ENCODE assay signal across 22 cellular contexts in the genomic region with DNA sequence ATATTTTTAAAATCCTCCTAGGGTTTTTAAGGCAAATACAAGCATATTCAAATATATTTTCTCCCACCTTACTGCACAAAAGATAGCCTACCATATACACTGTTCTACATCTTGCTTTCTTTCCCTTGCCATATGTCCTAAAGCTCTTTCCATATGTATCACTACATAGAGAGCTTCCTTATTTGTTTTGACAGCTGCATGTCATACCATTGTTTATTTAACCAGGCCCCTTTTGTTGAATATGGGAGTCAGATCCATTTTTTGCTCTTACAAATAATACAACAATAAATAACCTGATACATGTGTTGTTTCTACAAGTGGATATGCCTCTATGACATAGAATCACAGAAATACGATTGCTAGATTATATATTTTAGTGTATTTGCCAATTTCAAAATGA.
"Had no signal": no experiment of that assay in that cellular context is flagged by ENCODE, and none has a peak within 500 bp of the region (broad histone marks: within the 10 kb centered on the region; RNA-seq: fewer than 3 reads in every experiment).

No MANE protein-coding gene starts in this region.

- H3K27ac ChIP-seq: KMS-11 had no signal

- H3K4me1 Mint-ChIP-seq: brain; central memory CD8-positive, alpha-beta T cell; T-helper 17 cell had no signal

- H3K4me3 Mint-ChIP-seq: activated B cell treated with CpG ODN at 0.5 μM for 24 hours; activated CD4-positive, alpha-beta T cell treated with anti-CD3 and anti-CD28 coated beads, Interleukin-2, amount 10 ng/mL, durations not matched to agents 24 days and 14 days; activated naive CD8-positive, alpha-beta T cell; activated T-cell treated with anti-CD3 and anti-CD28 coated beads, Interleukin-2, amount 50 U/mL, for 4 hours; brain; central memory CD8-positive, alpha-beta T cell; T-helper 17 cell had no signal

- H3K27ac Mint-ChIP-seq: activated B cell treated with CpG ODN at 0.5 μM for 24 hours; activated CD4-positive, alpha-beta T cell treated with anti-CD3 and anti-CD28 coated beads, Interleukin-2, amount 10 ng/mL, durations not matched to agents 24 days and 14 days; activated naive CD8-positive, alpha-beta T cell; brain; T-helper 17 cell had no signal

- DNase-seq: activated B cell treated with CpG ODN at 0.5 μM for 24 hours; activated CD4-positive, alpha-beta T cell treated with anti-CD3 and anti-CD28 coated beads for 1 hour; activated CD4-positive, alpha-beta T cell treated with anti-CD3 and anti-CD28 coated beads, Interleukin-2, amount 10 ng/mL, durations not matched to agents 24 days and 14 days; activated CD4-positive, alpha-beta T cell treated with anti-CD3 and anti-CD28 coated beads, Interleukin-2, amount 50 U/mL, for 48 hours; activated CD8-positive, alpha-beta memory T cell treated with anti-CD3 and anti-CD28 coated beads for 24 hours; activated effector memory CD4-positive, alpha-beta T cell treated with anti-CD3 and anti-CD28 coated beads, Interleukin-2, amount 50 U/mL, for 16 hours; activated naive CD4-positive, alpha-beta T cell treated with Interleukin-2 at 50 U/mL for 16 hours; activated T-cell treated with anti-CD3 and anti-CD28 coated beads, Interleukin-2, amount 50 U/mL, for 4 hours; amygdala; NCI-H1048; NCI-H1694 treated with DMSO at 0.1 percent for 48 hours; NCI-H2029 treated with DMSO at 0.1 percent for 48 hours; NCI-H2171 treated with DMSO at 0.1 percent for 48 hours; NCI-H226; NCI-H526; NK-92 treated with Interleukin-12 subunit alpha and Interleukin-12 subunit beta, amount 100 ng/mL, for 24 hours; T-helper 17 cell; T-helper 9 cell had no signal

- H3K27me3 Mint-ChIP-seq: activated B cell treated with CpG ODN at 0.5 μM for 24 hours had no signal

- H3K9me3 Mint-ChIP-seq: activated B cell treated with CpG ODN at 0.5 μM for 24 hours; activated T-cell treated with anti-CD3 and anti-CD28 coated beads, Interleukin-2, amount 50 U/mL, for 4 hours; central memory CD8-positive, alpha-beta T cell had no signal

- ATAC-seq: activated T-cell treated with anti-CD3 and anti-CD28 coated beads, Interleukin-2, amount 50 U/mL, for 4 hours; T-helper 17 cell had no signal

- H3K36me3 Mint-ChIP-seq: activated naive CD8-positive, alpha-beta T cell; brain had no signal
